ENCODE assay signal across 16 cellular contexts in the genomic region with DNA sequence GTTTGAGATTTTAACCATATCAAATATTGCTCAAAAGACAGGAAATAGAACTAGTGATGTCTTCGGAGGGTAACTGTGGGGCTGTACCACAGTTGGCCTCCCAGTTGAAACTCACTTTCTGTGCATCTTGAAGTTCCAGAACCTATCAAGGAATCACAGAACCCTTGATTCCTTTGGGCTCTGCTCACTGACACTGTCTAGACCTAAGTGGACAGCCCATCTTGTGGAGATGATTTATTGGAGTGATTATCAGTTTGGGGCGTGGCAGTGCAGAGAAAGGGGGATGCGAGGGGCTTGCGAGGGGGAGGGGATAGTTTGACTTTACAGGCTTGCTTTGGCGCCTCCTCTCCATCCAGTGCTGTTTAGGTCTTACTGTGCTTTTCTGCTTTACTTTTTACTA.
DNase-seq lines count a peak whose midpoint lies in the region; ATAC-seq and TF ChIP-seq lines count a peak whose summit lies in the region.
"Had no signal": no experiment of that assay in that cellular context is flagged by ENCODE, and none has a peak within 500 bp of the region (broad histone marks: within the 10 kb centered on the region; RNA-seq: fewer than 3 reads in every experiment).

No MANE protein-coding gene starts in this region.

- H2AK5ac ChIP-seq in mesendoderm (ENCODE audit: low read length) = no peak overlapping the region

- no peak overlapping the region for H2BK120ac ChIP-seq in mesendoderm (ENCODE audit: low read depth, low read length)

- H3K4me1 ChIP-seq in left ventricle myocardium inferior = peaks cover 60% of the 10 kb centered on the region
- H3K4me1 ChIP-seq in mesendoderm (ENCODE audit: control insufficient read depth, low read depth, low read length) = peaks cover 15% of the 10 kb centered on the region
- no peaks in the 10 kb centered on the region for H3K4me1 ChIP-seq in colonic mucosa

- ATAC-seq in Right ventricle myocardium superior (ENCODE audit: poor library complexity) = no peak
- ATAC-seq: GM12878, PC-3 had no signal

- no peak overlapping the region for H3K4ac ChIP-seq in mesendoderm (ENCODE audit: low read depth, low read length)

- no peak for TF ChIP-seq CTCF in left ventricle myocardium inferior (IDR thresholded peaks at IDR 0.05; ENCODE audit: borderline replicate concordance)
- no peak for TF ChIP-seq CTCF in colonic mucosa (IDR thresholded peaks at IDR 0.05)

- H2BK15ac ChIP-seq in mesendoderm (replicated peaks; ENCODE audit: low read depth) = no peak overlapping the region

- no CpG with 5 or more reads among the region's 5 CpGs for WGBS in mesendoderm (ENCODE audit: extremely low coverage, insufficient coverage, low lambda C conversion rate)

- H3K36me3 ChIP-seq in left ventricle myocardium inferior (no peaks in the 10 kb centered on the region), mesendoderm (ENCODE audit: control insufficient read depth, insufficient read depth, low read length) (no peaks in the 10 kb centered on the region), colonic mucosa (no peaks in the 10 kb centered on the region)
- H3K36me3 ChIP-seq: HAP-1 had no signal

- no peak overlapping the region for H4K8ac ChIP-seq in mesendoderm (ENCODE audit: low read depth, low read length)

- no peak overlapping the region for H3K18ac ChIP-seq in mesendoderm (ENCODE audit: low read length)

- peaks cover 11% of the 10 kb centered on the region for H3K79me2 ChIP-seq in mesendoderm (ENCODE audit: control insufficient read depth, insufficient read depth, low read length)

- H3K27me3 ChIP-seq in left ventricle myocardium inferior (ENCODE audit: low read depth) (no peaks in the 10 kb centered on the region), mesendoderm (ENCODE audit: insufficient read depth, low read length, poor library complexity) (no peaks in the 10 kb centered on the region), colonic mucosa (no peaks in the 10 kb centered on the region)

- H3K56ac ChIP-seq in mesendoderm (ENCODE audit: low read length) = no peak overlapping the region

- DNase-seq in left ventricle myocardium inferior (no peak), Right ventricle myocardium superior (no peak), mesendoderm (no peak), substantia nigra (lab: John Stamatoyannopoulos, UW) (no peak), NCI-H2081 treated with DMSO at 0.1 percent for 48 hours (lab: John Stamatoyannopoulos, UW) (no peak), colonic mucosa (no peak), GF-D8 (lab: John Stamatoyannopoulos, UW) (no peak)
- DNase-seq: Calu3; CD4-positive, alpha-beta T cell; NCI-H1436; NCI-H345; NCI-H526 treated with DMSO at 0.1 percent for 48 hours; PC-3 had no signal

- peak overlapping the region; percentile 3 for H2BK5ac ChIP-seq in mesendoderm (ENCODE audit: low read length)

- peak overlapping the region; percentile 10 for H3K4me3 ChIP-seq in left ventricle myocardium inferior
- H3K4me3 ChIP-seq in mesendoderm (ENCODE audit: low read length) = no peak overlapping the region
- no peak overlapping the region for H3K4me3 ChIP-seq in colonic mucosa
- H3K4me3 ChIP-seq: GM12878, HAP-1 had no signal

- H3K27ac ChIP-seq in left ventricle myocardium inferior (replicated peaks) = peak overlapping the region; percentile 58
- peak overlapping the region; percentile 70 for H3K27ac ChIP-seq in angular gyrus (ENCODE audit: low read depth, low read length)
- peak overlapping the region; percentile 8 for H3K27ac ChIP-seq in mesendoderm (ENCODE audit: low read depth, low read length)
- H3K27ac ChIP-seq in substantia nigra (ENCODE audit: low read depth, low read length, poor library complexity, severe bottlenecking) = peak overlapping the region; percentile 7
- no peak overlapping the region for H3K27ac ChIP-seq in colonic mucosa

- intact Hi-C loops in left ventricle myocardium inferior (cut with micrococcal nuclease) (no loop called here), Right ventricle myocardium superior (cut with DNase I) (no loop called here), colonic mucosa (cut with DNase I) (no loop called here)

- no peak overlapping the region for H3K23ac ChIP-seq in mesendoderm (ENCODE audit: low read length)

- no peak overlapping the region for H4K5ac ChIP-seq in mesendoderm (ENCODE audit: low read length)

- no peak overlapping the region for H3K4me2 ChIP-seq in mesendoderm (ENCODE audit: low read length)

- H3K9ac ChIP-seq in mesendoderm (ENCODE audit: low read length) (no peak overlapping the region), colonic mucosa (ENCODE audit: low read depth in 2 of 2, low read length in 2 of 2) (no peak overlapping the region)

- H3K9me3 ChIP-seq in left ventricle myocardium inferior (replicated peaks) (no peaks in the 10 kb centered on the region), colonic mucosa (no peaks in the 10 kb centered on the region)
- H3K9me3 ChIP-seq: HAP-1 had no signal

- H3K79me1 ChIP-seq in mesendoderm (ENCODE audit: low read length) = peaks cover 19% of the 10 kb centered on the region
